Comparison of ENCODE assay signal across 8 cellular contexts in the genomic region with DNA sequence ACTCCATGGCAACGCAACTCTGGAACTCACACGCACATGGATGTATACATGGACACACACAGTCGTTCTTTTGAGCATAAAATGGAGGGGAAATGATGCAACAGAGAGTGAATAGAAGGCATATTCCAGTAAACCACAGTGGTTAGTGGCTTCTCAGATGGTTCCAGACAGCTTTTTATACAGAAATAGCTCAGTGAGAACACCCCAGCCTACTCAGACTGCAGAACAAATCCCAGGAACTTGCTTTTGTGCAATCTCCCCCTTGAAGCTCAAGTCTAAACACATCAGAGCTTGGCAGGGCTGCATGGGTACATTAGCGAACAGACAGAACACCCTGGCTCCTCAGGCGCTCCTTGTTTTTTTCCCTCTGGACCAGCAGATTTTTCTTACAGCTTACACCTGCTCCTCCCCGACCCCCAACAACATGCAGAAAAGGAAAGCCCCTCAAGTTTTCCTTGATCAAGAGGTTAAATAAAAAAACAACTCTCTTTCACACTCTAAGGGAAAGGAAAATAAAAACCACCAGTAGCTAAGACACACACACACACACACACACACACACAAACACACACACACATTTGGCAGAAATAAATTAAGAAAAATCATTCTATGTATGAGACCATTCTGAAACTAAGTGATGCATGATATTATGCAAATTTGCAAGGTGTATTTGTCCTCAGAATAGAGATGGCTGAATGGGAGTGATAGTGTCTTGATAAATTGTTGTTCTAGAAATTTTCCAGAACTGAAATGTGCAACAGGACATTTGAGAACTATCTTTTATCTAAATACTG. TPM values are rescaled to one million over a fixed set of nuclear protein-coding genes. Genes with fewer than 3 reads are reported as not detected.
A peak's percentile ranks its signal among the peaks of the same experiment; 100 is the strongest.
DNase-seq lines count a peak whose midpoint lies in the region; ATAC-seq, FAIRE-seq and TF ChIP-seq lines count a peak whose summit lies in the region.

No MANE protein-coding gene starts in this region.

- 38% methylated on average over 6 of the region's 6 CpGs for WGBS in thyroid gland, 2 donors

- H3K27me3 Mint-ChIP-seq in activated naive CD8-positive, alpha-beta T cell = no peaks in the 10 kb centered on the region

- peak overlapping the region; percentile 79 for H3K27ac Mint-ChIP-seq in activated naive CD8-positive, alpha-beta T cell

- H3K4me1 ChIP-seq in thyroid gland = peaks cover 9 to 17% of the 10 kb centered on the region in 2 donors

- TF ChIP-seq POLR2A in thyroid gland (IDR thresholded peaks at IDR 0.05) = no peak

- TF ChIP-seq CTCF in thyroid gland (IDR thresholded peaks at IDR 0.05) = no peak

- H3K27ac ChIP-seq in KOPT-K1 (ENCODE audit: low read depth, low read length, poor library complexity, severe bottlenecking) (peak overlapping the region; percentile 44), thyroid gland (no peak overlapping the region)

- DNase-seq in AG08396 (ENCODE audit: low spot score) (peak; percentile 82), inferior parietal cortex (ENCODE audit: extremely low spot score) (peak; percentile 72), thyroid gland (peak; percentile 39 to 61), urothelium cell line (ENCODE audit: low spot score) (no peak), SHP77 (lab: John Stamatoyannopoulos, UW) (no peak)

- no peaks in the 10 kb centered on the region for H3K27me3 ChIP-seq in thyroid gland

- FAIRE-seq in urothelium cell line (lab: Jason Lieb, UNC) = no peak

- intact Hi-C loops in thyroid gland (cut with DNase I) = no loop called here

- no peak for ATAC-seq in GM21515 (IDR thresholded peaks at IDR 0.05; ENCODE audit: unreplicated experiment)

- H3K4me1 Mint-ChIP-seq in activated naive CD8-positive, alpha-beta T cell (ENCODE audit: low read depth) = peaks cover 45% of the 10 kb centered on the region

- H3K9me3 Mint-ChIP-seq in activated naive CD8-positive, alpha-beta T cell (ENCODE audit: low read depth) = no peaks in the 10 kb centered on the region

- no peak overlapping the region for H3K4me3 ChIP-seq in thyroid gland (replicated peaks in 1 of 3)

- H3K36me3 ChIP-seq in KOPT-K1 (ENCODE audit: insufficient read depth, low read length) = no peaks in the 10 kb centered on the region
- no peaks in the 10 kb centered on the region for H3K36me3 ChIP-seq in thyroid gland

- peak overlapping the region; percentile 57 for H3K4me3 Mint-ChIP-seq in activated naive CD8-positive, alpha-beta T cell

- H3K36me3 Mint-ChIP-seq in activated naive CD8-positive, alpha-beta T cell = no peaks in the 10 kb centered on the region

- H3K9me3 ChIP-seq in KOPT-K1 (ENCODE audit: insufficient read depth, low read length, poor library complexity, severe bottlenecking) = no peaks in the 10 kb centered on the region
- H3K9me3 ChIP-seq in thyroid gland = no peaks in the 10 kb centered on the region

RNA-seq across cellular contexts. Expression of a gene that starts 51.2 kb away (rescaled TPM):
- total RNA-seq in thyroid gland = 10 to 100 TPM; 26.8 to 42.6 (median 32.4) TPM

RNA-seq across cellular contexts. Expression of a gene that starts 51.5 kb away (rescaled TPM):
- 10 to 100 TPM; 22.2 to 30.7 (median 25.5) TPM for total RNA-seq in thyroid gland

Comparison
In these comparisons a context has a peak if more than half of its experiments do, and no peak if none do; other contexts are left out.
1. DNase-seq: peak in AG08396 (single experiment), inferior parietal cortex (single experiment) and thyroid gland (2 of 2); none in urothelium cell line (single experiment) and SHP77 (0 of 2).